Comparison of ENCODE assay signal across 9 cellular contexts in genomic region chr16:7025616-7026190, GRCh38.
A peak's percentile ranks its signal among the peaks of the same experiment; 100 is the strongest.
DNase-seq lines count a peak whose midpoint lies in the region; ATAC-seq and TF ChIP-seq lines count a peak whose summit lies in the region.
"Had no signal": no experiment of that assay in that cellular context is flagged by ENCODE, and none has a peak within 500 bp of the region (broad histone marks: within the 10 kb centered on the region; RNA-seq: fewer than 3 reads in every experiment).

No MANE protein-coding gene starts in this region.

- POLR2A ChIA-PET in WTC11 (lab: Charles Lee): no interaction called here

- no peaks in the 10 kb centered on the region for H3K27me3 ChIP-seq in GM06990 (replicated peaks; ENCODE audit: control insufficient read depth, insufficient read depth, low read length)

- DNase-seq in A172 (ENCODE audit: low spot score) (peak; percentile 27), GM06990 (ENCODE audit: extremely low read depth, insufficient read length) (no peak), NCI-H1694 (lab: John Stamatoyannopoulos, UW) (peak; percentile 64), WTC11 (ENCODE audit: low spot score) (peak; percentile 40), iPS DF 4.7 (ENCODE audit: extremely low read depth, low spot score) (peak; percentile 36)
- DNase-seq in stimulated activated CD4-positive, alpha-beta T cell treated with anti-CD3 and anti-CD28 coated beads, Interleukin-12 subunit alpha, Interleukin-12 subunit beta, amount 100 ng/mL, for 48 hours (ENCODE audit: low read depth in 2 of 3, low spot score in 1 of 3): peak; percentile 17 to 25 (median 20)

- ATAC-seq in WTC11 (no peak; the same call in 1 of the 2 replicates), HG03139 (IDR thresholded peaks at IDR 0.05; ENCODE audit: unreplicated experiment) (no peak), GM19467 (IDR thresholded peaks at IDR 0.05; ENCODE audit: unreplicated experiment) (no peak)

- no peaks in the 10 kb centered on the region for H3K36me3 ChIP-seq in GM06990 (ENCODE audit: control insufficient read depth, insufficient read depth, low read length)

- peak; percentile 43 for TF ChIP-seq CTCF in GM06990 (IDR thresholded peaks at IDR 0.05; ENCODE audit: insufficient read depth, low read length, poor library complexity, severe bottlenecking)
- 0 out of 2 replicates have a peak, but pooled peaks have one; percentile 35 for TF ChIP-seq CTCF in WTC11 (IDR thresholded peaks at IDR 0.05)

- no peak overlapping the region for H3K4me3 Mint-ChIP-seq in WTC11
- H3K4me3 Mint-ChIP-seq: central memory CD8-positive, alpha-beta T cell had no signal

- H3K9me3 Mint-ChIP-seq in WTC11: peaks cover 66% of the 10 kb centered on the region

- H3K4me3 ChIP-seq in GM06990 (replicated peaks; ENCODE audit: low read depth, low read length): no peak overlapping the region

- no peak overlapping the region for H3K27ac Mint-ChIP-seq in WTC11

- H3K4me1 Mint-ChIP-seq in WTC11: no peaks in the 10 kb centered on the region
- H3K4me1 Mint-ChIP-seq: central memory CD8-positive, alpha-beta T cell had no signal

- CTCF ChIA-PET in WTC11 (lab: Charles Lee): interaction anchor here (1.0 kb wide), 1 partner anchor 1169 kb away, joined by 3 read pairs; no protein-coding TSS in a partner anchor

- peaks cover 5% of the 10 kb centered on the region; the same call in 1 of the 2 replicates for H3K27me3 Mint-ChIP-seq in WTC11 (ENCODE audit: low read depth)
- H3K27me3 Mint-ChIP-seq: central memory CD8-positive, alpha-beta T cell had no signal

- H3K36me3 Mint-ChIP-seq in WTC11: peaks cover 51% of the 10 kb centered on the region

TF ChIP-seq in WTC11, 78 proteins besides CTCF, POLR2A, EP300 and RAD21:
- TF ChIP-seq, protein P1, sequence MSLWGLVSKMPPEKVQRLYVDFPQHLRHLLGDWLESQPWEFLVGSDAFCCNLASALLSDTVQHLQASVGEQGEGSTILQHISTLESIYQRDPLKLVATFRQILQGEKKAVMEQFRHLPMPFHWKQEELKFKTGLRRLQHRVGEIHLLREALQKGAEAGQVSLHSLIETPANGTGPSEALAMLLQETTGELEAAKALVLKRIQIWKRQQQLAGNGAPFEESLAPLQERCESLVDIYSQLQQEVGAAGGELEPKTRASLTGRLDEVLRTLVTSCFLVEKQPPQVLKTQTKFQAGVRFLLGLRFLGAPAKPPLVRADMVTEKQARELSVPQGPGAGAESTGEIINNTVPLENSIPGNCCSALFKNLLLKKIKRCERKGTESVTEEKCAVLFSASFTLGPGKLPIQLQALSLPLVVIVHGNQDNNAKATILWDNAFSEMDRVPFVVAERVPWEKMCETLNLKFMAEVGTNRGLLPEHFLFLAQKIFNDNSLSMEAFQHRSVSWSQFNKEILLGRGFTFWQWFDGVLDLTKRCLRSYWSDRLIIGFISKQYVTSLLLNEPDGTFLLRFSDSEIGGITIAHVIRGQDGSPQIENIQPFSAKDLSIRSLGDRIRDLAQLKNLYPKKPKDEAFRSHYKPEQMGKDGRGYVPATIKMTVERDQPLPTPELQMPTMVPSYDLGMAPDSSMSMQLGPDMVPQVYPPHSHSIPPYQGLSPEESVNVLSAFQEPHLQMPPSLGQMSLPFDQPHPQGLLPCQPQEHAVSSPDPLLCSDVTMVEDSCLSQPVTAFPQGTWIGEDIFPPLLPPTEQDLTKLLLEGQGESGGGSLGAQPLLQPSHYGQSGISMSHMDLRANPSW (CRISPR knock-in tag; conservative IDR thresholded peaks at IDR 0.05; ENCODE audit: low read depth): no peak
- TF ChIP-seq SMAD3 (CRISPR knock-in tag; IDR thresholded peaks at IDR 0.05; ENCODE audit: borderline replicate concordance) (no peak), ZNF281 (CRISPR knock-in tag; IDR thresholded peaks at IDR 0.05) (no peak), NFE2L1 (CRISPR knock-in tag; IDR thresholded peaks at IDR 0.05) (no peak), CBFB (CRISPR knock-in tag; IDR thresholded peaks at IDR 0.05; ENCODE audit: low read depth) (no peak), OVOL2 (CRISPR knock-in tag; IDR thresholded peaks at IDR 0.05; ENCODE audit: borderline replicate concordance) (no peak), FOXK1 (CRISPR knock-in tag; IDR thresholded peaks at IDR 0.05) (no peak), MYBL2 (CRISPR knock-in tag; IDR thresholded peaks at IDR 0.05) (no peak), NR1H2 (CRISPR knock-in tag; IDR thresholded peaks at IDR 0.05) (no peak)
- TF ChIP-seq, protein P2, sequence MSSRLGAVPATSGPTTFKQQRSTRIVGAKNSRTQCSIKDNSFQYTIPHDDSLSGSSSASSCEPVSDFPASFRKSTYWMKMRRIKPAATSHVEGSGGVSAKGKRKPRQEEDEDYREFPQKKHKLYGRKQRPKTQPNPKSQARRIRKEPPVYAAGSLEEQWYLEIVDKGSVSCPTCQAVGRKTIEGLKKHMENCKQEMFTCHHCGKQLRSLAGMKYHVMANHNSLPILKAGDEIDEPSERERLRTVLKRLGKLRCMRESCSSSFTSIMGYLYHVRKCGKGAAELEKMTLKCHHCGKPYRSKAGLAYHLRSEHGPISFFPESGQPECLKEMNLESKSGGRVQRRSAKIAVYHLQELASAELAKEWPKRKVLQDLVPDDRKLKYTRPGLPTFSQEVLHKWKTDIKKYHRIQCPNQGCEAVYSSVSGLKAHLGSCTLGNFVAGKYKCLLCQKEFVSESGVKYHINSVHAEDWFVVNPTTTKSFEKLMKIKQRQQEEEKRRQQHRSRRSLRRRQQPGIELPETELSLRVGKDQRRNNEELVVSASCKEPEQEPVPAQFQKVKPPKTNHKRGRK (CRISPR knock-in tag; IDR thresholded peaks at IDR 0.05; ENCODE audit: borderline replicate concordance): no peak
- TF ChIP-seq, protein P3, sequence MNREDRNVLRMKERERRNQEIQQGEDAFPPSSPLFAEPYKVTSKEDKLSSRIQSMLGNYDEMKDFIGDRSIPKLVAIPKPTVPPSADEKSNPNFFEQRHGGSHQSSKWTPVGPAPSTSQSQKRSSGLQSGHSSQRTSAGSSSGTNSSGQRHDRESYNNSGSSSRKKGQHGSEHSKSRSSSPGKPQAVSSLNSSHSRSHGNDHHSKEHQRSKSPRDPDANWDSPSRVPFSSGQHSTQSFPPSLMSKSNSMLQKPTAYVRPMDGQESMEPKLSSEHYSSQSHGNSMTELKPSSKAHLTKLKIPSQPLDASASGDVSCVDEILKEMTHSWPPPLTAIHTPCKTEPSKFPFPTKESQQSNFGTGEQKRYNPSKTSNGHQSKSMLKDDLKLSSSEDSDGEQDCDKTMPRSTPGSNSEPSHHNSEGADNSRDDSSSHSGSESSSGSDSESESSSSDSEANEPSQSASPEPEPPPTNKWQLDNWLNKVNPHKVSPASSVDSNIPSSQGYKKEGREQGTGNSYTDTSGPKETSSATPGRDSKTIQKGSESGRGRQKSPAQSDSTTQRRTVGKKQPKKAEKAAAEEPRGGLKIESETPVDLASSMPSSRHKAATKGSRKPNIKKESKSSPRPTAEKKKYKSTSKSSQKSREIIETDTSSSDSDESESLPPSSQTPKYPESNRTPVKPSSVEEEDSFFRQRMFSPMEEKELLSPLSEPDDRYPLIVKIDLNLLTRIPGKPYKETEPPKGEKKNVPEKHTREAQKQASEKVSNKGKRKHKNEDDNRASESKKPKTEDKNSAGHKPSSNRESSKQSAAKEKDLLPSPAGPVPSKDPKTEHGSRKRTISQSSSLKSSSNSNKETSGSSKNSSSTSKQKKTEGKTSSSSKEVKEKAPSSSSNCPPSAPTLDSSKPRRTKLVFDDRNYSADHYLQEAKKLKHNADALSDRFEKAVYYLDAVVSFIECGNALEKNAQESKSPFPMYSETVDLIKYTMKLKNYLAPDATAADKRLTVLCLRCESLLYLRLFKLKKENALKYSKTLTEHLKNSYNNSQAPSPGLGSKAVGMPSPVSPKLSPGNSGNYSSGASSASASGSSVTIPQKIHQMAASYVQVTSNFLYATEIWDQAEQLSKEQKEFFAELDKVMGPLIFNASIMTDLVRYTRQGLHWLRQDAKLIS (CRISPR knock-in tag; IDR thresholded peaks at IDR 0.05; ENCODE audit: borderline replicate concordance): no peak
